1 cellular context compared by ENCODE assay signal in genomic region chr10:28302668-28303488, GRCh38.
A peak's percentile ranks its signal among the peaks of the same experiment; 100 is the strongest.
TF ChIP-seq lines count a peak whose summit lies in the region.

MPP7 (minus strand) TSS chr10:28303064; CDS start chr10:28238604, 64,460 bp downstream.

TF ChIP-seq in HepG2, 621 proteins besides CTCF, POLR2A, EP300 and RAD21 (continued from another document and continues in another):
- TF ChIP-seq, protein P1, sequence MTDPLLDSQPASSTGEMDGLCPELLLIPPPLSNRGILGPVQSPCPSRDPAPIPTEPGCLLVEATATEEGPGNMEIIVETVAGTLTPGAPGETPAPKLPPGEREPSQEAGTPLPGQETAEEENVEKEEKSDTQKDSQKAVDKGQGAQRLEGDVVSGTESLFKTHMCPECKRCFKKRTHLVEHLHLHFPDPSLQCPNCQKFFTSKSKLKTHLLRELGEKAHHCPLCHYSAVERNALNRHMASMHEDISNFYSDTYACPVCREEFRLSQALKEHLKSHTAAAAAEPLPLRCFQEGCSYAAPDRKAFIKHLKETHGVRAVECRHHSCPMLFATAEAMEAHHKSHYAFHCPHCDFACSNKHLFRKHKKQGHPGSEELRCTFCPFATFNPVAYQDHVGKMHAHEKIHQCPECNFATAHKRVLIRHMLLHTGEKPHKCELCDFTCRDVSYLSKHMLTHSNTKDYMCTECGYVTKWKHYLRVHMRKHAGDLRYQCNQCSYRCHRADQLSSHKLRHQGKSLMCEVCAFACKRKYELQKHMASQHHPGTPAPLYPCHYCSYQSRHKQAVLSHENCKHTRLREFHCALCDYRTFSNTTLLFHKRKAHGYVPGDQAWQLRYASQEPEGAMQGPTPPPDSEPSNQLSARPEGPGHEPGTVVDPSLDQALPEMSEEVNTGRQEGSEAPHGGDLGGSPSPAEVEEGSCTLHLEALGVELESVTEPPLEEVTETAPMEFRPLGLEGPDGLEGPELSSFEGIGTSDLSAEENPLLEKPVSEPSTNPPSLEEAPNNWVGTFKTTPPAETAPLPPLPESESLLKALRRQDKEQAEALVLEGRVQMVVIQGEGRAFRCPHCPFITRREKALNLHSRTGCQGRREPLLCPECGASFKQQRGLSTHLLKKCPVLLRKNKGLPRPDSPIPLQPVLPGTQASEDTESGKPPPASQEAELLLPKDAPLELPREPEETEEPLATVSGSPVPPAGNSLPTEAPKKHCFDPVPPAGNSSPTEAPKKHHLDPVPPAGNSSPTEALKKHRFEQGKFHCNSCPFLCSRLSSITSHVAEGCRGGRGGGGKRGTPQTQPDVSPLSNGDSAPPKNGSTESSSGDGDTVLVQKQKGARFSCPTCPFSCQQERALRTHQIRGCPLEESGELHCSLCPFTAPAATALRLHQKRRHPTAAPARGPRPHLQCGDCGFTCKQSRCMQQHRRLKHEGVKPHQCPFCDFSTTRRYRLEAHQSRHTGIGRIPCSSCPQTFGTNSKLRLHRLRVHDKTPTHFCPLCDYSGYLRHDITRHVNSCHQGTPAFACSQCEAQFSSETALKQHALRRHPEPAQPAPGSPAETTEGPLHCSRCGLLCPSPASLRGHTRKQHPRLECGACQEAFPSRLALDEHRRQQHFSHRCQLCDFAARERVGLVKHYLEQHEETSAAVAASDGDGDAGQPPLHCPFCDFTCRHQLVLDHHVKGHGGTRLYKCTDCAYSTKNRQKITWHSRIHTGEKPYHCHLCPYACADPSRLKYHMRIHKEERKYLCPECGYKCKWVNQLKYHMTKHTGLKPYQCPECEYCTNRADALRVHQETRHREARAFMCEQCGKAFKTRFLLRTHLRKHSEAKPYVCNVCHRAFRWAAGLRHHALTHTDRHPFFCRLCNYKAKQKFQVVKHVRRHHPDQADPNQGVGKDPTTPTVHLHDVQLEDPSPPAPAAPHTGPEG (CRISPR knock-in tag; IDR thresholded peaks at IDR 0.05), result peak; percentile 88
- 0 out of 2 replicates have a peak, but pooled peaks have one; percentile 25 for TF ChIP-seq ZSCAN22 (CRISPR knock-in tag; IDR thresholded peaks at IDR 0.05)
- peak; percentile 70; the same call in 1 of the 2 replicates for TF ChIP-seq RFX5 (IDR thresholded peaks at IDR 0.05; ENCODE audit: low read depth, low read length)
- TF ChIP-seq, protein P2, sequence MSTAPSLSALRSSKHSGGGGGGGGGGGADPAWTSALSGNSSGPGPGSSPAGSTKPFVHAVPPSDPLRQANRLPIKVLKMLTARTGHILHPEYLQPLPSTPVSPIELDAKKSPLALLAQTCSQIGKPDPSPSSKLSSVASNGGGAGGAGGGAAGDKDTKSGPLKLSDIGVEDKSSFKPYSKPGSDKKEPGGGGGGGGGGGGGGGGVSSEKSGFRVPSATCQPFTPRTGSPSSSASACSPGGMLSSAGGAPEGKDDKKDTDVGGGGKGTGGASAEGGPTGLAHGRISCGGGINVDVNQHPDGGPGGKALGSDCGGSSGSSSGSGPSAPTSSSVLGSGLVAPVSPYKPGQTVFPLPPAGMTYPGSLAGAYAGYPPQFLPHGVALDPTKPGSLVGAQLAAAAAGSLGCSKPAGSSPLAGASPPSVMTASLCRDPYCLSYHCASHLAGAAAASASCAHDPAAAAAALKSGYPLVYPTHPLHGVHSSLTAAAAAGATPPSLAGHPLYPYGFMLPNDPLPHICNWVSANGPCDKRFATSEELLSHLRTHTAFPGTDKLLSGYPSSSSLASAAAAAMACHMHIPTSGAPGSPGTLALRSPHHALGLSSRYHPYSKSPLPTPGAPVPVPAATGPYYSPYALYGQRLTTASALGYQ (CRISPR knock-in tag; IDR thresholded peaks at IDR 0.05), result no peak
- TF ChIP-seq MTA1 (CRISPR knock-in tag; IDR thresholded peaks at IDR 0.05; ENCODE audit: borderline replicate concordance), result peak; percentile 82; the same call in 1 of the 2 replicates
- TF ChIP-seq TAF1 (CRISPR knock-in tag; IDR thresholded peaks at IDR 0.05), result peak; percentile 85
- no peak; the same call in 1 of the 2 replicates for TF ChIP-seq ZNF160 (CRISPR knock-in tag; IDR thresholded peaks at IDR 0.05)
- TF ChIP-seq ZKSCAN8 (CRISPR knock-in tag; IDR thresholded peaks at IDR 0.05; ENCODE audit: borderline replicate concordance), result no peak
- no peak; the same call in 1 of the 2 replicates for TF ChIP-seq ZNF724P (CRISPR knock-in tag; IDR thresholded peaks at IDR 0.05; ENCODE audit: borderline replicate concordance)
- no peak for TF ChIP-seq ZSCAN9 (CRISPR knock-in tag; IDR thresholded peaks at IDR 0.05; ENCODE audit: borderline replicate concordance)
- no peak for TF ChIP-seq ZNF549 (CRISPR knock-in tag; IDR thresholded peaks at IDR 0.05)
- no peak for TF ChIP-seq NONO (IDR thresholded peaks at IDR 0.05)
- peak; percentile 76 for TF ChIP-seq NONO (CRISPR knock-in tag; conservative IDR thresholded peaks at IDR 0.05)
- 0 out of 2 replicates have a peak, but pooled peaks have one; percentile 15 for TF ChIP-seq GATAD2A (CRISPR knock-in tag; IDR thresholded peaks at IDR 0.05)
- TF ChIP-seq ZNF839 (CRISPR knock-in tag; IDR thresholded peaks at IDR 0.05; ENCODE audit: borderline replicate concordance), result 0 out of 2 replicates have a peak, but pooled peaks have one; percentile 58
- 0 out of 2 replicates have a peak, but pooled peaks have one; percentile 36 for TF ChIP-seq RNF2 (conservative IDR thresholded peaks at IDR 0.05; ENCODE audit: low read depth)
- TF ChIP-seq, protein P3, sequence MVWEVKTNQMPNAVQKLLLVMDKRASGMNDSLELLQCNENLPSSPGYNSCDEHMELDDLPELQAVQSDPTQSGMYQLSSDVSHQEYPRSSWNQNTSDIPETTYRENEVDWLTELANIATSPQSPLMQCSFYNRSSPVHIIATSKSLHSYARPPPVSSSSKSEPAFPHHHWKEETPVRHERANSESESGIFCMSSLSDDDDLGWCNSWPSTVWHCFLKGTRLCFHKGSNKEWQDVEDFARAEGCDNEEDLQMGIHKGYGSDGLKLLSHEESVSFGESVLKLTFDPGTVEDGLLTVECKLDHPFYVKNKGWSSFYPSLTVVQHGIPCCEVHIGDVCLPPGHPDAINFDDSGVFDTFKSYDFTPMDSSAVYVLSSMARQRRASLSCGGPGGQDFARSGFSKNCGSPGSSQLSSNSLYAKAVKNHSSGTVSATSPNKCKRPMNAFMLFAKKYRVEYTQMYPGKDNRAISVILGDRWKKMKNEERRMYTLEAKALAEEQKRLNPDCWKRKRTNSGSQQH (CRISPR knock-in tag; IDR thresholded peaks at IDR 0.05; ENCODE audit: low read depth), result 0 out of 2 replicates have a peak, but pooled peaks have one; percentile 14
- TF ChIP-seq KLF15 (CRISPR knock-in tag; IDR thresholded peaks at IDR 0.05; ENCODE audit: borderline replicate concordance), result no peak
- TF ChIP-seq, protein P4, sequence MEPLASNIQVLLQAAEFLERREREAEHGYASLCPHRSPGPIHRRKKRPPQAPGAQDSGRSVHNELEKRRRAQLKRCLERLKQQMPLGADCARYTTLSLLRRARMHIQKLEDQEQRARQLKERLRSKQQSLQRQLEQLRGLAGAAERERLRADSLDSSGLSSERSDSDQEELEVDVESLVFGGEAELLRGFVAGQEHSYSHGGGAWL (CRISPR knock-in tag; IDR thresholded peaks at IDR 0.05), result peak; percentile 80; the same call in 1 of the 2 replicates
- TF ChIP-seq ZNF83 (CRISPR knock-in tag; IDR thresholded peaks at IDR 0.05; ENCODE audit: borderline replicate concordance), result peak; percentile 46; the same call in 1 of the 2 replicates
- TF ChIP-seq MAF1 (CRISPR knock-in tag; IDR thresholded peaks at IDR 0.05; ENCODE audit: borderline replicate concordance), result no peak
- TF ChIP-seq GFI1 (CRISPR knock-in tag; IDR thresholded peaks at IDR 0.05; ENCODE audit: borderline replicate concordance), result no peak
- TF ChIP-seq, protein P5, sequence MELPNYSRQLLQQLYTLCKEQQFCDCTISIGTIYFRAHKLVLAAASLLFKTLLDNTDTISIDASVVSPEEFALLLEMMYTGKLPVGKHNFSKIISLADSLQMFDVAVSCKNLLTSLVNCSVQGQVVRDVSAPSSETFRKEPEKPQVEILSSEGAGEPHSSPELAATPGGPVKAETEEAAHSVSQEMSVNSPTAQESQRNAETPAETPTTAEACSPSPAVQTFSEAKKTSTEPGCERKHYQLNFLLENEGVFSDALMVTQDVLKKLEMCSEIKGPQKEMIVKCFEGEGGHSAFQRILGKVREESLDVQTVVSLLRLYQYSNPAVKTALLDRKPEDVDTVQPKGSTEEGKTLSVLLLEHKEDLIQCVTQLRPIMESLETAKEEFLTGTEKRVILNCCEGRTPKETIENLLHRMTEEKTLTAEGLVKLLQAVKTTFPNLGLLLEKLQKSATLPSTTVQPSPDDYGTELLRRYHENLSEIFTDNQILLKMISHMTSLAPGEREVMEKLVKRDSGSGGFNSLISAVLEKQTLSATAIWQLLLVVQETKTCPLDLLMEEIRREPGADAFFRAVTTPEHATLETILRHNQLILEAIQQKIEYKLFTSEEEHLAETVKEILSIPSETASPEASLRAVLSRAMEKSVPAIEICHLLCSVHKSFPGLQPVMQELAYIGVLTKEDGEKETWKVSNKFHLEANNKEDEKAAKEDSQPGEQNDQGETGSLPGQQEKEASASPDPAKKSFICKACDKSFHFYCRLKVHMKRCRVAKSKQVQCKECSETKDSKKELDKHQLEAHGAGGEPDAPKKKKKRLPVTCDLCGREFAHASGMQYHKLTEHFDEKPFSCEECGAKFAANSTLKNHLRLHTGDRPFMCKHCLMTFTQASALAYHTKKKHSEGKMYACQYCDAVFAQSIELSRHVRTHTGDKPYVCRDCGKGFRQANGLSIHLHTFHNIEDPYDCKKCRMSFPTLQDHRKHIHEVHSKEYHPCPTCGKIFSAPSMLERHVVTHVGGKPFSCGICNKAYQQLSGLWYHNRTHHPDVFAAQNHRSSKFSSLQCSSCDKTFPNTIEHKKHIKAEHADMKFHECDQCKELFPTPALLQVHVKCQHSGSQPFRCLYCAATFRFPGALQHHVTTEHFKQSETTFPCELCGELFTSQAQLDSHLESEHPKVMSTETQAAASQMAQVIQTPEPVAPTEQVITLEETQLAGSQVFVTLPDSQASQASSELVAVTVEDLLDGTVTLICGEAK (IDR thresholded peaks at IDR 0.05), result no peak
- TF ChIP-seq, protein P5 (CRISPR knock-in tag; IDR thresholded peaks at IDR 0.05), result peak; percentile 51; the same call in 1 of the 2 replicates
- TF ChIP-seq PREB (CRISPR knock-in tag; IDR thresholded peaks at IDR 0.05), result no peak
- TF ChIP-seq SNAPC2 (CRISPR knock-in tag; IDR thresholded peaks at IDR 0.05), result no peak
- TF ChIP-seq, protein P6, sequence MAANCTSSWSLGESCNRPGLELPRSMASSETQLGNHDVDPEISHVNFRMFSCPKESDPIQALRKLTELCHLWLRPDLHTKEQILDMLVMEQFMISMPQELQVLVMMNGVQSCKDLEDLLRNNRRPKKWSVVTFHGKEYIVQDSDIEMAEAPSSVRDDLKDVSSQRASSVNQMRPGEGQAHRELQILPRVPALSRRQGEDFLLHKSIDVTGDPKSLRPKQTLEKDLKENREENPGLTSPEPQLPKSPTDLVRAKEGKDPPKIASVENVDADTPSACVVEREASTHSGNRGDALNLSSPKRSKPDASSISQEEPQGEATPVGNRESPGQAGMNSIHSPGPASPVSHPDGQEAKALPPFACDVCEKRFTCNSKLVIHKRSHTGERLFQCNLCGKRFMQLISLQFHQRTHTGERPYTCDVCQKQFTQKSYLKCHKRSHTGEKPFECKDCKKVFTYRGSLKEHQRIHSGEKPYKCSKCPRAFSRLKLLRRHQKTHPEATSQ (CRISPR knock-in tag; IDR thresholded peaks at IDR 0.05; ENCODE audit: borderline replicate concordance), result no peak
- peak; percentile 29; the same call in 1 of the 2 replicates for TF ChIP-seq ZNF205 (CRISPR knock-in tag; IDR thresholded peaks at IDR 0.05)
- TF ChIP-seq KLF9 (CRISPR knock-in tag; IDR thresholded peaks at IDR 0.05; ENCODE audit: low read depth), result no peak
- 0 out of 2 replicates have a peak, but pooled peaks have one; percentile 13 for TF ChIP-seq ZNF274 (CRISPR knock-in tag; IDR thresholded peaks at IDR 0.05)
- no peak for TF ChIP-seq MIXL1 (CRISPR knock-in tag; IDR thresholded peaks at IDR 0.05)
- peak; percentile 72; the same call in 1 of the 2 replicates for TF ChIP-seq ZNF607 (CRISPR knock-in tag; IDR thresholded peaks at IDR 0.05; ENCODE audit: borderline replicate concordance)
- TF ChIP-seq, protein P7, sequence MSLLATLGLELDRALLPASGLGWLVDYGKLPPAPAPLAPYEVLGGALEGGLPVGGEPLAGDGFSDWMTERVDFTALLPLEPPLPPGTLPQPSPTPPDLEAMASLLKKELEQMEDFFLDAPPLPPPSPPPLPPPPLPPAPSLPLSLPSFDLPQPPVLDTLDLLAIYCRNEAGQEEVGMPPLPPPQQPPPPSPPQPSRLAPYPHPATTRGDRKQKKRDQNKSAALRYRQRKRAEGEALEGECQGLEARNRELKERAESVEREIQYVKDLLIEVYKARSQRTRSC (CRISPR knock-in tag; IDR thresholded peaks at IDR 0.05; ENCODE audit: low read depth), result no peak
- TF ChIP-seq RXRA (CRISPR knock-in tag; IDR thresholded peaks at IDR 0.05), result 0 out of 2 replicates have a peak, but pooled peaks have one; percentile 9
